8 cellular contexts compared by ENCODE assay signal in genomic region chr12:113184900-113185179, GRCh38. TPM values are rescaled to one million over a fixed set of nuclear protein-coding genes. Genes with fewer than 3 reads are reported as not detected.
DNase-seq lines count a peak whose midpoint lies in the region; ATAC-seq and TF ChIP-seq lines count a peak whose summit lies in the region.

No MANE protein-coding gene starts in this region.

- H3K36me3 Mint-ChIP-seq in natural killer cell: peaks cover 7% of the 10 kb centered on the region

- TF ChIP-seq CTCF in fibroblast of mammary gland (conservative IDR thresholded peaks at IDR 0.05; ENCODE audit: control insufficient read depth, insufficient read depth, low read depth, low read length) (no peak), natural killer cell (IDR thresholded peaks at IDR 0.05) (no peak)

- no peaks in the 10 kb centered on the region for H3K9me3 Mint-ChIP-seq in natural killer cell

- H3K27me3 Mint-ChIP-seq in natural killer cell (ENCODE audit: low read depth in 2 of 2): no peaks in the 10 kb centered on the region

- peak overlapping the region; percentile 96 for H3K4me3 Mint-ChIP-seq in natural killer cell

- peaks cover 40 to 41% of the 10 kb centered on the region in 2 donors for H3K4me1 Mint-ChIP-seq in natural killer cell

- H3K4me3 ChIP-seq in fibroblast of mammary gland (ENCODE audit: control insufficient read depth, low read depth, low read length): peak overlapping the region; percentile 83

- in situ Hi-C loops in KBM-7 (cut with MboI; ENCODE audit: low pct_unique_long_range_greater_than_20kb, low sequenced_read_pairs): no loop called here

- intact Hi-C loops in natural killer cell (cut with micrococcal nuclease): loop anchor here (1.0 kb wide), 2 partner anchors 23 to 36 kb away; partner anchors contain the start of gene TPCN1

- ATAC-seq in GM21619 (IDR thresholded peaks at IDR 0.05; ENCODE audit: unreplicated experiment): peak; percentile 76
- peak; percentile 83 to 87 (median 85) for ATAC-seq in natural killer cell

- H3K27ac Mint-ChIP-seq in natural killer cell: peak overlapping the region; percentile 87 to 94

- peak; percentile 95 for DNase-seq in DMS53 (lab: John Stamatoyannopoulos, UW)
- peak; percentile 93 for DNase-seq in KBM-7
- peak; percentile 93 for DNase-seq in RKO (ENCODE audit: low spot score)
- peak; percentile 75 for DNase-seq in activated T-helper 1 cell treated with anti-CD3 and anti-CD28 coated beads, Interleukin-2, amount 50 U/mL, for 16 hours (ENCODE audit: low read depth in 1 of 2, low spot score in 1 of 2)
- peak; percentile 88 for DNase-seq in fibroblast of mammary gland (ENCODE audit: low read depth)
- DNase-seq in natural killer cell: peak; percentile 85
- DNase-seq in stimulated activated naive CD4-positive, alpha-beta T cell (lab: John Stamatoyannopoulos, UW): peak; percentile 75 to 98 (median 90)

RNA-seq across cellular contexts. Expression of gene DDX54, which starts 0.4 kb away (rescaled TPM):
- total RNA-seq in natural killer cell: 100 to 1,000 TPM in 1 of 3 donors, 10 to 100 TPM in 2; 84.6 to 100 (median 97.1) TPM

RNA-seq across cellular contexts. Expression of gene RITA1, which starts 0.7 kb away (rescaled TPM):
- 10 to 100 TPM in 2 of 3 donors, 1 to 10 TPM in 1; 7.7 to 13.8 (median 12.0) TPM for total RNA-seq in natural killer cell

RNA-seq across cellular contexts. Expression of gene CFAP73, which starts 35.3 kb away (rescaled TPM):
- total RNA-seq in natural killer cell: not detected

RNA-seq across cellular contexts. Expression of gene TPCN1, which starts 36.4 kb away (rescaled TPM):
- total RNA-seq in natural killer cell: 10 to 100 TPM in 2 of 3 donors, 1 to 10 TPM in 1; 7.2 to 21.4 (median 10.7) TPM

RNA-seq across cellular contexts. Expression of gene RASAL1, which starts 49.3 kb away (rescaled TPM):
- total RNA-seq in natural killer cell: not detected

Comparison
In these comparisons a context has a peak if more than half of its experiments do, and no peak if none do; other contexts are left out.
1. Peak in every context shown above with its lines: DNase-seq, ATAC-seq and H3K4me3 ChIP-seq.